ENCODE assay signal across 1 cellular context in genomic region chr21:34202553-34203332, GRCh38.
TF ChIP-seq lines count a peak whose summit lies in the region.

No MANE protein-coding gene starts in this region.

TF ChIP-seq in GM12878, 131 proteins besides CTCF, POLR2A, EP300 and RAD21 (continued from another document):
- no peak for TF ChIP-seq SRF (IDR thresholded peaks at IDR 0.05; ENCODE audit: low read depth in 2 of 2, low read length in 2 of 2)
- no peak for TF ChIP-seq SMC3 (IDR thresholded peaks at IDR 0.05; ENCODE audit: borderline replicate concordance, low read length)
- no peak for TF ChIP-seq TBL1XR1 (IDR thresholded peaks at IDR 0.05; ENCODE audit: low read depth, low read length)
